Comparison of ENCODE assay signal across 1 cellular context in genomic region chr20:35954200-35954906, GRCh38.
TF ChIP-seq lines count a peak whose summit lies in the region.

Gene SCAND1 (minus strand): TSS chr20:35954502. CDS start chr20:35954284, 218 bp downstream.

TF ChIP-seq in HEK293, 187 proteins besides CTCF, POLR2A, EP300 and RAD21 (continued from another document and continues in another):
- TF ChIP-seq ATF2 (tag by site-specific recombination; IDR thresholded peaks at IDR 0.05; ENCODE audit: low read depth) (peak; percentile 58; the same call in 1 of the 2 replicates), MYNN (tag by site-specific recombination; IDR thresholded peaks at IDR 0.05; ENCODE audit: borderline replicate concordance) (no peak), SALL2 (tag by site-specific recombination; IDR thresholded peaks at IDR 0.05; ENCODE audit: borderline replicate concordance) (no peak), SCRT1 (tag by site-specific recombination; IDR thresholded peaks at IDR 0.05; ENCODE audit: borderline replicate concordance) (no peak), ZNF423 (tag by site-specific recombination; IDR thresholded peaks at IDR 0.05) (no peak), ZBTB26 (tag by site-specific recombination; optimal IDR thresholded peaks at IDR 0.05) (peak; percentile 94), GFI1B (tag by site-specific recombination; IDR thresholded peaks at IDR 0.05) (no peak), ZNF280C (tag by site-specific recombination; IDR thresholded peaks at IDR 0.05) (no peak), ZBTB49 (tag by site-specific recombination; IDR thresholded peaks at IDR 0.05; ENCODE audit: low read depth) (no peak), ZNF324 (tag by site-specific recombination; IDR thresholded peaks at IDR 0.05) (peak; percentile 87; the same call in 1 of the 2 replicates), ZNF341 (tag by site-specific recombination; IDR thresholded peaks at IDR 0.05; ENCODE audit: low read depth) (0 out of 2 replicates have a peak, but pooled peaks have one; percentile 17), ZNF830 (tag by site-specific recombination; IDR thresholded peaks at IDR 0.05; ENCODE audit: low read depth) (no peak), SETDB1 (IDR thresholded peaks at IDR 0.05; ENCODE audit: insufficient read length, low read length) (peak; percentile 20), ZNF473 (tag by site-specific recombination; IDR thresholded peaks at IDR 0.05) (no peak), ZNF501 (tag by site-specific recombination; IDR thresholded peaks at IDR 0.05) (peak; percentile 19; the same call in 1 of the 2 replicates), ZNF747 (tag by site-specific recombination; IDR thresholded peaks at IDR 0.05) (no peak), ZNF362 (tag by site-specific recombination; IDR thresholded peaks at IDR 0.05) (no peak), ZNF560 (tag by site-specific recombination; IDR thresholded peaks at IDR 0.05; ENCODE audit: borderline replicate concordance) (no peak), ZXDB (tag by site-specific recombination; IDR thresholded peaks at IDR 0.05) (peak; percentile 83), ZNF510 (tag by site-specific recombination; IDR thresholded peaks at IDR 0.05; ENCODE audit: insufficient replicate concordance) (no peak), YY2 (tag by site-specific recombination; IDR thresholded peaks at IDR 0.05) (peak; percentile 84), ZNF623 (tag by site-specific recombination; IDR thresholded peaks at IDR 0.05) (no peak), EGR2 (tag by site-specific recombination; IDR thresholded peaks at IDR 0.05; ENCODE audit: low read depth) (no peak), YY1 (tag by site-specific recombination; IDR thresholded peaks at IDR 0.05) (peak; percentile 78), ZNF24 (tag by site-specific recombination; IDR thresholded peaks at IDR 0.05) (peak; percentile 46; the same call in 1 of the 2 replicates), ZNF76 (tag by site-specific recombination; IDR thresholded peaks at IDR 0.05; ENCODE audit: borderline replicate concordance, low read depth) (peak; percentile 74; the same call in 1 of the 2 replicates), ZNF138 (tag by site-specific recombination; IDR thresholded peaks at IDR 0.05; ENCODE audit: borderline replicate concordance) (no peak), MEIS1 (CRISPR knock-in tag; IDR thresholded peaks at IDR 0.05; ENCODE audit: borderline replicate concordance) (no peak), ZNF311 (tag by site-specific recombination; IDR thresholded peaks at IDR 0.05; ENCODE audit: borderline replicate concordance) (no peak), OSR2 (tag by site-specific recombination; IDR thresholded peaks at IDR 0.05) (peak; percentile 55; the same call in 1 of the 2 replicates), ZFP41 (tag by site-specific recombination; IDR thresholded peaks at IDR 0.05; ENCODE audit: borderline replicate concordance) (no peak), ZNF184 (tag by site-specific recombination; IDR thresholded peaks at IDR 0.05) (peak; percentile 88), TRIM28 (IDR thresholded peaks at IDR 0.05; ENCODE audit: borderline replicate concordance, low read length) (no peak), KLF9 (tag by site-specific recombination; IDR thresholded peaks at IDR 0.05; ENCODE audit: low read depth) (no peak), ZNF202 (tag by site-specific recombination; IDR thresholded peaks at IDR 0.05; ENCODE audit: borderline replicate concordance) (no peak), ZEB2 (tag by site-specific recombination; IDR thresholded peaks at IDR 0.05) (peak; percentile 99), SP7 (tag by site-specific recombination; IDR thresholded peaks at IDR 0.05) (peak; percentile 89; the same call in 1 of the 2 replicates), ZNF37A (tag by site-specific recombination; IDR thresholded peaks at IDR 0.05) (no peak)
- TF ChIP-seq, protein P1, sequence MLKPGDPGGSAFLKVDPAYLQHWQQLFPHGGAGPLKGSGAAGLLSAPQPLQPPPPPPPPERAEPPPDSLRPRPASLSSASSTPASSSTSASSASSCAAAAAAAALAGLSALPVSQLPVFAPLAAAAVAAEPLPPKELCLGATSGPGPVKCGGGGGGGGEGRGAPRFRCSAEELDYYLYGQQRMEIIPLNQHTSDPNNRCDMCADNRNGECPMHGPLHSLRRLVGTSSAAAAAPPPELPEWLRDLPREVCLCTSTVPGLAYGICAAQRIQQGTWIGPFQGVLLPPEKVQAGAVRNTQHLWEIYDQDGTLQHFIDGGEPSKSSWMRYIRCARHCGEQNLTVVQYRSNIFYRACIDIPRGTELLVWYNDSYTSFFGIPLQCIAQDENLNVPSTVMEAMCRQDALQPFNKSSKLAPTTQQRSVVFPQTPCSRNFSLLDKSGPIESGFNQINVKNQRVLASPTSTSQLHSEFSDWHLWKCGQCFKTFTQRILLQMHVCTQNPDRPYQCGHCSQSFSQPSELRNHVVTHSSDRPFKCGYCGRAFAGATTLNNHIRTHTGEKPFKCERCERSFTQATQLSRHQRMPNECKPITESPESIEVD (tag by site-specific recombination; IDR thresholded peaks at IDR 0.05): no peak
- TF ChIP-seq, protein P2, sequence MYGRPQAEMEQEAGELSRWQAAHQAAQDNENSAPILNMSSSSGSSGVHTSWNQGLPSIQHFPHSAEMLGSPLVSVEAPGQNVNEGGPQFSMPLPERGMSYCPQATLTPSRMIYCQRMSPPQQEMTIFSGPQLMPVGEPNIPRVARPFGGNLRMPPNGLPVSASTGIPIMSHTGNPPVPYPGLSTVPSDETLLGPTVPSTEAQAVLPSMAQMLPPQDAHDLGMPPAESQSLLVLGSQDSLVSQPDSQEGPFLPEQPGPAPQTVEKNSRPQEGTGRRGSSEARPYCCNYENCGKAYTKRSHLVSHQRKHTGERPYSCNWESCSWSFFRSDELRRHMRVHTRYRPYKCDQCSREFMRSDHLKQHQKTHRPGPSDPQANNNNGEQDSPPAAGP (tag by site-specific recombination; IDR thresholded peaks at IDR 0.05): peak; percentile 89
- TF ChIP-seq, protein P3, sequence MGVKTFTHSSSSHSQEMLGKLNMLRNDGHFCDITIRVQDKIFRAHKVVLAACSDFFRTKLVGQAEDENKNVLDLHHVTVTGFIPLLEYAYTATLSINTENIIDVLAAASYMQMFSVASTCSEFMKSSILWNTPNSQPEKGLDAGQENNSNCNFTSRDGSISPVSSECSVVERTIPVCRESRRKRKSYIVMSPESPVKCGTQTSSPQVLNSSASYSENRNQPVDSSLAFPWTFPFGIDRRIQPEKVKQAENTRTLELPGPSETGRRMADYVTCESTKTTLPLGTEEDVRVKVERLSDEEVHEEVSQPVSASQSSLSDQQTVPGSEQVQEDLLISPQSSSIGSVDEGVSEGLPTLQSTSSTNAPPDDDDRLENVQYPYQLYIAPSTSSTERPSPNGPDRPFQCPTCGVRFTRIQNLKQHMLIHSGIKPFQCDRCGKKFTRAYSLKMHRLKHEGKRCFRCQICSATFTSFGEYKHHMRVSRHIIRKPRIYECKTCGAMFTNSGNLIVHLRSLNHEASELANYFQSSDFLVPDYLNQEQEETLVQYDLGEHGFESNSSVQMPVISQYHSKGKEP (tag by site-specific recombination; IDR thresholded peaks at IDR 0.05): peak; percentile 80
- TF ChIP-seq, protein P4, sequence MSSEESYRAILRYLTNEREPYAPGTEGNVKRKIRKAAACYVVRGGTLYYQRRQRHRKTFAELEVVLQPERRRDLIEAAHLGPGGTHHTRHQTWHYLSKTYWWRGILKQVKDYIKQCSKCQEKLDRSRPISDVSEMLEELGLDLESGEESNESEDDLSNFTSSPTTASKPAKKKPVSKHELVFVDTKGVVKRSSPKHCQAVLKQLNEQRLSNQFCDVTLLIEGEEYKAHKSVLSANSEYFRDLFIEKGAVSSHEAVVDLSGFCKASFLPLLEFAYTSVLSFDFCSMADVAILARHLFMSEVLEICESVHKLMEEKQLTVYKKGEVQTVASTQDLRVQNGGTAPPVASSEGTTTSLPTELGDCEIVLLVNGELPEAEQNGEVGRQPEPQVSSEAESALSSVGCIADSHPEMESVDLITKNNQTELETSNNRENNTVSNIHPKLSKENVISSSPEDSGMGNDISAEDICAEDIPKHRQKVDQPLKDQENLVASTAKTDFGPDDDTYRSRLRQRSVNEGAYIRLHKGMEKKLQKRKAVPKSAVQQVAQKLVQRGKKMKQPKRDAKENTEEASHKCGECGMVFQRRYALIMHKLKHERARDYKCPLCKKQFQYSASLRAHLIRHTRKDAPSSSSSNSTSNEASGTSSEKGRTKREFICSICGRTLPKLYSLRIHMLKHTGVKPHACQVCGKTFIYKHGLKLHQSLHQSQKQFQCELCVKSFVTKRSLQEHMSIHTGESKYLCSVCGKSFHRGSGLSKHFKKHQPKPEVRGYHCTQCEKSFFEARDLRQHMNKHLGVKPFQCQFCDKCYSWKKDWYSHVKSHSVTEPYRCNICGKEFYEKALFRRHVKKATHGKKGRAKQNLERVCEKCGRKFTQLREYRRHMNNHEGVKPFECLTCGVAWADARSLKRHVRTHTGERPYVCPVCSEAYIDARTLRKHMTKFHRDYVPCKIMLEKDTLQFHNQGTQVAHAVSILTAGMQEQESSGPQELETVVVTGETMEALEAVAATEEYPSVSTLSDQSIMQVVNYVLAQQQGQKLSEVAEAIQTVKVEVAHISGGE (tag by site-specific recombination; conservative IDR thresholded peaks at IDR 0.05; ENCODE audit: low read depth): peak; percentile 99
- TF ChIP-seq, protein P5, sequence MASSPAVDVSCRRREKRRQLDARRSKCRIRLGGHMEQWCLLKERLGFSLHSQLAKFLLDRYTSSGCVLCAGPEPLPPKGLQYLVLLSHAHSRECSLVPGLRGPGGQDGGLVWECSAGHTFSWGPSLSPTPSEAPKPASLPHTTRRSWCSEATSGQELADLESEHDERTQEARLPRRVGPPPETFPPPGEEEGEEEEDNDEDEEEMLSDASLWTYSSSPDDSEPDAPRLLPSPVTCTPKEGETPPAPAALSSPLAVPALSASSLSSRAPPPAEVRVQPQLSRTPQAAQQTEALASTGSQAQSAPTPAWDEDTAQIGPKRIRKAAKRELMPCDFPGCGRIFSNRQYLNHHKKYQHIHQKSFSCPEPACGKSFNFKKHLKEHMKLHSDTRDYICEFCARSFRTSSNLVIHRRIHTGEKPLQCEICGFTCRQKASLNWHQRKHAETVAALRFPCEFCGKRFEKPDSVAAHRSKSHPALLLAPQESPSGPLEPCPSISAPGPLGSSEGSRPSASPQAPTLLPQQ (tag by site-specific recombination; IDR thresholded peaks at IDR 0.05): peak; percentile 91
- TF ChIP-seq, protein P6, sequence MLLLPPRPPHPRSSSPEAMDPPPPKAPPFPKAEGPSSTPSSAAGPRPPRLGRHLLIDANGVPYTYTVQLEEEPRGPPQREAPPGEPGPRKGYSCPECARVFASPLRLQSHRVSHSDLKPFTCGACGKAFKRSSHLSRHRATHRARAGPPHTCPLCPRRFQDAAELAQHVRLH (tag by site-specific recombination; IDR thresholded peaks at IDR 0.05): no peak; the same call in none of the 2 replicates
